ENCODE assay signal across 1 cellular context in genomic region chr5:26757941-26758340, GRCh38.
TF ChIP-seq lines count a peak whose summit lies in the region.

No MANE protein-coding gene starts in this region.

TF ChIP-seq in HepG2, 621 proteins besides CTCF, POLR2A, EP300 and RAD21 (continued from another document):
- TF ChIP-seq ZNF646 (CRISPR knock-in tag; IDR thresholded peaks at IDR 0.05), result no peak
- no peak for TF ChIP-seq ZNF558 (CRISPR knock-in tag; IDR thresholded peaks at IDR 0.05; ENCODE audit: borderline replicate concordance)
- no peak for TF ChIP-seq NR2F6 (IDR thresholded peaks at IDR 0.05)
- TF ChIP-seq NR2F6 (CRISPR knock-in tag; IDR thresholded peaks at IDR 0.05), result no peak
- no peak for TF ChIP-seq ZSCAN31 (CRISPR knock-in tag; IDR thresholded peaks at IDR 0.05; ENCODE audit: low read depth)
- TF ChIP-seq RARG (CRISPR knock-in tag; IDR thresholded peaks at IDR 0.05; ENCODE audit: low read depth), result no peak
- TF ChIP-seq MEIS1 (CRISPR knock-in tag; IDR thresholded peaks at IDR 0.05; ENCODE audit: borderline replicate concordance), result no peak
- TF ChIP-seq CREBL2 (CRISPR knock-in tag; IDR thresholded peaks at IDR 0.05; ENCODE audit: borderline replicate concordance), result no peak
- TF ChIP-seq NCOR1 (IDR thresholded peaks at IDR 0.05; ENCODE audit: borderline replicate concordance, low read length), result no peak
- no peak for TF ChIP-seq LBX2 (CRISPR knock-in tag; IDR thresholded peaks at IDR 0.05; ENCODE audit: borderline replicate concordance)
- no peak for TF ChIP-seq KDM4B (CRISPR knock-in tag; IDR thresholded peaks at IDR 0.05)
- TF ChIP-seq ETS1 (CRISPR knock-in tag; IDR thresholded peaks at IDR 0.05), result no peak
- TF ChIP-seq BORCS8-MEF2B (CRISPR knock-in tag; IDR thresholded peaks at IDR 0.05), result no peak
- TF ChIP-seq NFE2L2 (IDR thresholded peaks at IDR 0.05; ENCODE audit: low read length), result peak; percentile 20; the same call in 1 of the 2 replicates
- TF ChIP-seq DBP (CRISPR knock-in tag; IDR thresholded peaks at IDR 0.05; ENCODE audit: not compliant biosample characterization), result no peak
- no peak for TF ChIP-seq MBD4 (IDR thresholded peaks at IDR 0.05; ENCODE audit: borderline replicate concordance, low read length)
- TF ChIP-seq ZNF569 (CRISPR knock-in tag; IDR thresholded peaks at IDR 0.05; ENCODE audit: borderline replicate concordance), result no peak
- TF ChIP-seq ZZZ3 (CRISPR knock-in tag; IDR thresholded peaks at IDR 0.05; ENCODE audit: borderline replicate concordance), result no peak
- TF ChIP-seq SNAPC5 (CRISPR knock-in tag; IDR thresholded peaks at IDR 0.05; ENCODE audit: borderline replicate concordance), result no peak
- TF ChIP-seq SP4 (CRISPR knock-in tag; IDR thresholded peaks at IDR 0.05), result no peak
- TF ChIP-seq ZHX2 (IDR thresholded peaks at IDR 0.05; ENCODE audit: low read depth), result no peak
- TF ChIP-seq ZHX2 (CRISPR knock-in tag; IDR thresholded peaks at IDR 0.05; ENCODE audit: borderline replicate concordance), result no peak
- peak in 1 of 2 experiments; percentile 23; a peak in 1 of 4 replicates for TF ChIP-seq MAFK (conservative IDR thresholded peaks at IDR 0.05 in 1 of 2, IDR thresholded peaks at IDR 0.05 in 1 of 2; ENCODE audit: low read length in 2 of 2)
- TF ChIP-seq NFYC (CRISPR knock-in tag; IDR thresholded peaks at IDR 0.05), result no peak
- TF ChIP-seq ZNF816 (CRISPR knock-in tag; IDR thresholded peaks at IDR 0.05; ENCODE audit: borderline replicate concordance), result no peak
TF ChIP-seq in HepG2: peak in this region for 3.
